Comparison of ENCODE assay signal across 23 cellular contexts in genomic region chr7:46834921-46835320, GRCh38.
"Had no signal": no experiment of that assay in that cellular context is flagged by ENCODE, and none has a peak within 500 bp of the region (broad histone marks: within the 10 kb centered on the region; RNA-seq: fewer than 3 reads in every experiment).

No MANE protein-coding gene starts in this region.

- H3K27me3 ChIP-seq: ascending aorta, dorsolateral prefrontal cortex, gastroesophageal sphincter, heart right ventricle had no signal

- H3K36me3 ChIP-seq: ascending aorta, gastroesophageal sphincter, heart right ventricle had no signal

- H3K9me3 ChIP-seq: ascending aorta, gastroesophageal sphincter had no signal

- DNase-seq: activated CD4-positive, alpha-beta memory T cell treated with anti-CD3 and anti-CD28 coated beads for 36 hours; activated CD4-positive, alpha-beta T cell treated with anti-CD3 and anti-CD28 coated beads for 36 hours; activated CD4-positive, alpha-beta T cell treated with anti-CD3 and anti-CD28 coated beads, Interleukin-2, amount 10 ng/mL, durations not matched to agents 24 days and 14 days; activated CD4-positive, CD25-positive, alpha-beta regulatory T cell; activated CD4-positive, CD25-positive, alpha-beta regulatory T cell treated with anti-CD3 and anti-CD28 coated beads, Interleukin-2, amount 50 U/mL, for 72 hours; activated CD8-positive, alpha-beta memory T cell treated with anti-CD3 and anti-CD28 coated beads, Interleukin-2, amount 50 U/mL, for 48 hours; activated CD8-positive, alpha-beta T cell treated with anti-CD3 and anti-CD28 coated beads, Interleukin-2, amount 10 ng/mL, durations not matched to agents 7 days and 5 days; activated gamma-delta T cell; activated naive CD4-positive, alpha-beta T cell; activated naive CD4-positive, alpha-beta T cell treated with anti-CD3 and anti-CD28 coated beads, Interleukin-2, amount 10 ng/mL, durations not matched to agents 7 days and 5 days; activated naive CD8-positive, alpha-beta T cell treated with anti-CD3 and anti-CD28 coated beads, Interleukin-2, amount 10 ng/mL, durations not matched to agents 7 days and 5 days; activated T-cell treated with anti-CD3 and anti-CD28 coated beads for 4 hours; activated T-cell treated with anti-CD3 and anti-CD28 coated beads, Interleukin-2, amount 50 U/mL, for 24 hours; activated T-cell treated with anti-CD3 and anti-CD28 coated beads, Interleukin-2, amount 50 U/mL, for 72 hours; dorsolateral prefrontal cortex; effector memory CD4-positive, alpha-beta T cell; endodermal cell; foreskin melanocyte; heart right ventricle; T-helper 2 cell had no signal

- H3K4me1 ChIP-seq: gastroesophageal sphincter had no signal

- H3K27ac ChIP-seq: ascending aorta, coronary artery, dorsolateral prefrontal cortex, gastroesophageal sphincter, heart right ventricle had no signal

- H3K4me3 ChIP-seq: ascending aorta, coronary artery, dorsolateral prefrontal cortex, gastroesophageal sphincter, heart right ventricle had no signal
